ENCODE assay signal across 10 cellular contexts in the genomic region with DNA sequence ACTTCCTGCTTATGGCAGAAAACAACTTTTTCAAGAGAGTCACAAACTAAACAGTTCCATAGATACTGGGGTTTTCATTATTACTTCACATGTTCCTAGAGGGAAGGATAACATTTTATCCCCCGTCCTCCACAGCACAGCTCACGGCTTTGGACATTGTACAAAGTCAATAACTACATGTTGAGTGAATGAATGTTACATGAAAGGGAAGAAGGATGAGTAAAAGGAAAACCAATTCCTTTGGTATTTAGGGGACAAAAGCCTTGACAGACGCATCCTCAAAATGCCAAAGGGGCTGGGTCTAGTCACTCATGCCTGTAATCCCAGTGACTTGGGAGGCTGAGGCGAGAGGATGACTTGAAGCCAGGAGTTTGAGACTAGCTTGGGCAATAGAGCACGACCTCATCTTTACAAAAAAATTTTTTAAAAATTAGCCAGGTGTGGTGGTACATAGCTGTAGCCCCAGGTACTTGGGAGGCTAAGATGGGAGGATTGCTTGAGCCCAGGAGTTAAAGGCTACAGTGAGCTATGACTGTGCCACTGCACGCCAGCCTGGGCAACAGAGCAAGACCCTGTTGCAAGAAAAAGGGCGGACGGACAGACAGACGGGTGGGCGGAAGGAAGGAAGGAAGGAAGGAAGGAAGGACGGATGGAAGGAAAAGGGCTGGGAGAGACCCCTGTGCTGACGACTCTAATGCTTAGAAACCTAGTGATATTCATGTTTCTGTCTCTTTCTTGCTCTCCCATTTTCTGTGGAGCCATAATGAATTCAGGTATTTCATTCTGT. TPM values are rescaled to one million over a fixed set of nuclear protein-coding genes. Genes with fewer than 3 reads are reported as not detected.
DNase-seq lines count a peak whose midpoint lies in the region; ATAC-seq and TF ChIP-seq lines count a peak whose summit lies in the region.
"Had no signal": no experiment of that assay in that cellular context is flagged by ENCODE, and none has a peak within 500 bp of the region (broad histone marks: within the 10 kb centered on the region; RNA-seq: fewer than 3 reads in every experiment).

No MANE protein-coding gene starts in this region.

- H3K79me2 ChIP-seq in hepatocyte, result peaks cover 44% of the 10 kb centered on the region

- no peak for DNase-seq in T-helper 2 cell treated with Interferon-gamma antibody and Interleukin-4, amounts not matched to agents 5 μg/mL and 100 μg/mL, for 36 hours (ENCODE audit: low spot score)
- no peak for DNase-seq in T-helper 2 cell
- DNase-seq in activated naive CD8-positive, alpha-beta T cell treated with anti-CD3 and anti-CD28 coated beads, Interleukin-2, amount 50 U/mL, for 24 hours, result no peak
- DNase-seq in hepatocyte (ENCODE audit: low spot score), result no peak
- no peak for DNase-seq in islet precursor cell
- DNase-seq in NCI-H1417 (lab: John Stamatoyannopoulos, UW), result no peak
- DNase-seq: NCI-H1417 treated with DMSO at 0.1 percent for 48 hours had no signal

- whole genome bisulfite sequencing in hepatocyte (ENCODE audit: low lambda C conversion rate, missing lambda C conversion rate), result 95% methylated on average over 12 of the region's 12 CpGs

- H3K36me3 ChIP-seq in hepatocyte (replicated peaks; ENCODE audit: insufficient read depth, low read depth), result no peaks in the 10 kb centered on the region
- H3K36me3 ChIP-seq in subcutaneous abdominal adipose tissue (ENCODE audit: control insufficient read depth in 5 of 5, insufficient read depth in 5 of 5, low read length in 5 of 5), result peaks cover 6 to 65% (median 55%) of the 10 kb centered on the region in 5 donors

- peak overlapping the region; percentile 96 for H3K27ac ChIP-seq in hepatocyte
- peak overlapping the region; percentile 99 for H3K27ac ChIP-seq in subcutaneous abdominal adipose tissue (ENCODE audit: low read depth, low read length)

- peak overlapping the region; percentile 34 for H3K27ac Mint-ChIP-seq in T-helper 2 cell treated with Interferon-gamma antibody and Interleukin-4, amounts not matched to agents 5 μg/mL and 100 μg/mL, for 36 hours
- peak overlapping the region; percentile 99 for H3K27ac Mint-ChIP-seq in activated naive CD8-positive, alpha-beta T cell treated with anti-CD3 and anti-CD28 coated beads, Interleukin-2, amount 50 U/mL, for 24 hours

- no peak overlapping the region for H2AFZ ChIP-seq in hepatocyte
- H2AFZ ChIP-seq: parathyroid adenoma had no signal

- H3K27me3 ChIP-seq in hepatocyte, result no peaks in the 10 kb centered on the region
- H3K27me3 ChIP-seq in subcutaneous abdominal adipose tissue (ENCODE audit: control insufficient read depth in 5 of 5, insufficient read depth in 4 of 5, low read length in 5 of 5), result no peaks in the 10 kb centered on the region

- H3K9me3 ChIP-seq in hepatocyte (ENCODE audit: low read depth) (no peaks in the 10 kb centered on the region), subcutaneous abdominal adipose tissue (ENCODE audit: control insufficient read depth in 5 of 5, low read length in 5 of 5) (no peaks in the 10 kb centered on the region)

- H3K36me3 Mint-ChIP-seq in T-helper 2 cell treated with Interferon-gamma antibody and Interleukin-4, amounts not matched to agents 5 μg/mL and 100 μg/mL, for 36 hours (ENCODE audit: low read depth), result peaks cover 43% of the 10 kb centered on the region
- H3K36me3 Mint-ChIP-seq in activated naive CD8-positive, alpha-beta T cell treated with anti-CD3 and anti-CD28 coated beads, Interleukin-2, amount 50 U/mL, for 24 hours (ENCODE audit: low read depth), result peaks cover 31% of the 10 kb centered on the region

- H3K4me1 ChIP-seq in hepatocyte (ENCODE audit: insufficient read depth) (peaks cover 53% of the 10 kb centered on the region), subcutaneous abdominal adipose tissue (ENCODE audit: control insufficient read depth in 5 of 5, insufficient read depth in 5 of 5, low read length in 5 of 5) (peaks cover 30 to 72% (median 66%) of the 10 kb centered on the region in 5 donors)
- H3K4me1 ChIP-seq: parathyroid adenoma had no signal

- H3K4me3 ChIP-seq in hepatocyte, result no peak overlapping the region
- H3K4me3 ChIP-seq in subcutaneous abdominal adipose tissue (ENCODE audit: low read depth in 1 of 5, low read length in 5 of 5), result no peak overlapping the region

- no peaks in the 10 kb centered on the region for H4K20me1 ChIP-seq in hepatocyte (ENCODE audit: insufficient read depth, poor library complexity, severe bottlenecking)

- H3K4me3 Mint-ChIP-seq in T-helper 2 cell treated with Interferon-gamma antibody and Interleukin-4, amounts not matched to agents 5 μg/mL and 100 μg/mL, for 36 hours, result no peak overlapping the region
- H3K4me3 Mint-ChIP-seq in activated naive CD8-positive, alpha-beta T cell treated with anti-CD3 and anti-CD28 coated beads, Interleukin-2, amount 50 U/mL, for 24 hours, result peak overlapping the region; percentile 58

- no peaks in the 10 kb centered on the region for H3K9me3 Mint-ChIP-seq in T-helper 2 cell treated with Interferon-gamma antibody and Interleukin-4, amounts not matched to agents 5 μg/mL and 100 μg/mL, for 36 hours
- no peaks in the 10 kb centered on the region for H3K9me3 Mint-ChIP-seq in activated naive CD8-positive, alpha-beta T cell treated with anti-CD3 and anti-CD28 coated beads, Interleukin-2, amount 50 U/mL, for 24 hours

- peaks cover 18% of the 10 kb centered on the region for H3K4me1 Mint-ChIP-seq in T-helper 2 cell treated with Interferon-gamma antibody and Interleukin-4, amounts not matched to agents 5 μg/mL and 100 μg/mL, for 36 hours (ENCODE audit: low read depth)
- H3K4me1 Mint-ChIP-seq in activated naive CD8-positive, alpha-beta T cell treated with anti-CD3 and anti-CD28 coated beads, Interleukin-2, amount 50 U/mL, for 24 hours, result peaks cover 31% of the 10 kb centered on the region

- no peak for ATAC-seq in activated naive CD8-positive, alpha-beta T cell treated with anti-CD3 and anti-CD28 coated beads, Interleukin-2, amount 50 U/mL, for 24 hours
- ATAC-seq in HG03442 (IDR thresholded peaks at IDR 0.05; ENCODE audit: unreplicated experiment), result no peak

- H3K9me2 ChIP-seq in hepatocyte (replicated peaks; ENCODE audit: insufficient read depth), result no peaks in the 10 kb centered on the region

- H3K4me2 ChIP-seq in hepatocyte, result peak overlapping the region; percentile 34

- TF ChIP-seq CTCF in hepatocyte (IDR thresholded peaks at IDR 0.05; ENCODE audit: poor library complexity), result no peak

- no peaks in the 10 kb centered on the region for H3K27me3 Mint-ChIP-seq in T-helper 2 cell treated with Interferon-gamma antibody and Interleukin-4, amounts not matched to agents 5 μg/mL and 100 μg/mL, for 36 hours (ENCODE audit: low read depth)
- no peaks in the 10 kb centered on the region for H3K27me3 Mint-ChIP-seq in activated naive CD8-positive, alpha-beta T cell treated with anti-CD3 and anti-CD28 coated beads, Interleukin-2, amount 50 U/mL, for 24 hours

- H3K9ac ChIP-seq in subcutaneous abdominal adipose tissue (ENCODE audit: low read length in 5 of 5), result peak overlapping the region; percentile 40 to 76 (median 63)
- H3K9ac ChIP-seq: parathyroid adenoma had no signal

RNA-seq across cellular contexts. Expression of a gene that starts 14.6 kb away (rescaled TPM):
- 42.1 and 49.9 TPM in 2 replicates for total RNA-seq in hepatocyte
- 55.1 and 60.4 TPM in 2 replicates for polyA plus RNA-seq in hepatocyte

RNA-seq across cellular contexts. Expression of a gene that starts 30.5 kb away (rescaled TPM):
- 16.8 and 19.9 TPM in 2 replicates for total RNA-seq in hepatocyte
- 3.6 and 4.3 TPM in 2 replicates for polyA plus RNA-seq in hepatocyte

RNA-seq across cellular contexts. Expression of a gene that starts 34.4 kb away (rescaled TPM):
- total RNA-seq in hepatocyte, result 43.0 and 48.8 TPM in 2 replicates
- 14.1 and 18.0 TPM in 2 replicates for polyA plus RNA-seq in hepatocyte

RNA-seq across cellular contexts. Expression of a gene that starts 58.1 kb away (rescaled TPM):
- total RNA-seq in hepatocyte, result 107 and 119 TPM in 2 replicates
- 161 and 168 TPM in 2 replicates for polyA plus RNA-seq in hepatocyte

RNA-seq across cellular contexts. Expression of a gene that starts 59.9 kb away (rescaled TPM):
- 49.1 and 63.9 TPM in 2 replicates for total RNA-seq in hepatocyte
- 86.4 and 101 TPM in 2 replicates for polyA plus RNA-seq in hepatocyte
